In the genomic region with DNA sequence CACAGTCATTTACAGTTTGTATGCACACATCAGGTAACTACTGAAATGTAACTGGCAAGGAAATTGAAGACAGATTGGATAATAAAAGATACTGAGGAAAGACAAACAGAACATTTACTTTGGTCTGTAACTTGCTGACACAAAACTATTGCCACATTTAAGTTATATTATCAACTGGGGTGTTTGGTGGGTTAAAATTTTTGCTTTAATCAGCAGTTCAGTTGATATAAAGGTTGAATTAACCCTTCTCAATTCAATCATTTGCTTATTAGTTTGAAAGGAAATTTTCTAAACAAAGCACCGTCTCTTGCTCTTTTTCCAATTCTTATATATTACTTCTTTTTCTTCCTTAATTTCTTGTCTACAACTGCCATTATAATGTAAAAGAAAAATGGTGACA, we compare ENCODE assay signal across 1 cellular context.
A peak's percentile ranks its signal among the peaks of the same experiment; 100 is the strongest.
TF ChIP-seq lines count a peak whose summit lies in the region.

No MANE protein-coding gene starts in this region.

TF ChIP-seq in K562, 482 proteins besides CTCF, POLR2A, EP300 and RAD21 (continued from another document):
- no peak for TF ChIP-seq SMAD2 (IDR thresholded peaks at IDR 0.05; ENCODE audit: low read depth, low read length)
- peak; percentile 43; the same call in 1 of the 2 replicates for TF ChIP-seq ZNF316 (IDR thresholded peaks at IDR 0.05)
- TF ChIP-seq, protein P1, sequence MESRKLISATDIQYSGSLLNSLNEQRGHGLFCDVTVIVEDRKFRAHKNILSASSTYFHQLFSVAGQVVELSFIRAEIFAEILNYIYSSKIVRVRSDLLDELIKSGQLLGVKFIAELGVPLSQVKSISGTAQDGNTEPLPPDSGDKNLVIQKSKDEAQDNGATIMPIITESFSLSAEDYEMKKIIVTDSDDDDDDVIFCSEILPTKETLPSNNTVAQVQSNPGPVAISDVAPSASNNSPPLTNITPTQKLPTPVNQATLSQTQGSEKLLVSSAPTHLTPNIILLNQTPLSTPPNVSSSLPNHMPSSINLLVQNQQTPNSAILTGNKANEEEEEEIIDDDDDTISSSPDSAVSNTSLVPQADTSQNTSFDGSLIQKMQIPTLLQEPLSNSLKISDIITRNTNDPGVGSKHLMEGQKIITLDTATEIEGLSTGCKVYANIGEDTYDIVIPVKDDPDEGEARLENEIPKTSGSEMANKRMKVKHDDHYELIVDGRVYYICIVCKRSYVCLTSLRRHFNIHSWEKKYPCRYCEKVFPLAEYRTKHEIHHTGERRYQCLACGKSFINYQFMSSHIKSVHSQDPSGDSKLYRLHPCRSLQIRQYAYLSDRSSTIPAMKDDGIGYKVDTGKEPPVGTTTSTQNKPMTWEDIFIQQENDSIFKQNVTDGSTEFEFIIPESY (CRISPR knock-in tag; IDR thresholded peaks at IDR 0.05), result no peak
- TF ChIP-seq, protein P2, sequence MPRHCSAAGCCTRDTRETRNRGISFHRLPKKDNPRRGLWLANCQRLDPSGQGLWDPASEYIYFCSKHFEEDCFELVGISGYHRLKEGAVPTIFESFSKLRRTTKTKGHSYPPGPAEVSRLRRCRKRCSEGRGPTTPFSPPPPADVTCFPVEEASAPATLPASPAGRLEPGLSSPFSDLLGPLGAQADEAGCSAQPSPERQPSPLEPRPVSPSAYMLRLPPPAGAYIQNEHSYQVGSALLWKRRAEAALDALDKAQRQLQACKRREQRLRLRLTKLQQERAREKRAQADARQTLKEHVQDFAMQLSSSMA (CRISPR knock-in tag; IDR thresholded peaks at IDR 0.05), result no peak
- no peak for TF ChIP-seq ZNF197 (CRISPR knock-in tag; IDR thresholded peaks at IDR 0.05; ENCODE audit: low read depth)
